8 cellular contexts compared by ENCODE assay signal in genomic region chr14:100072783-100073346, GRCh38. TPM values are rescaled to one million over a fixed set of nuclear protein-coding genes. Genes with fewer than 3 reads are reported as not detected.
DNase-seq lines count a peak whose midpoint lies in the region; ATAC-seq and TF ChIP-seq lines count a peak whose summit lies in the region.

No MANE protein-coding gene starts in this region.

- H3K79me2 ChIP-seq in SK-N-SH (ENCODE audit: insufficient read depth) = no peaks in the 10 kb centered on the region

- no peak for DNase-seq in GM12864 (ENCODE audit: low read depth)
- peak; percentile 80 for DNase-seq in activated CD8-positive, alpha-beta memory T cell treated with anti-CD3 and anti-CD28 coated beads for 24 hours
- peak; percentile 55 to 77 for DNase-seq in left colon
- DNase-seq in DMS153 treated with DMSO at 0.1 percent for 48 hours (lab: John Stamatoyannopoulos, UW; ENCODE audit: unreplicated experiment) = no peak
- DNase-seq in SK-N-SH = no peak
- no peak for DNase-seq in NCI-H2029 treated with DMSO at 0.1 percent for 48 hours (lab: John Stamatoyannopoulos, UW)

- no peak overlapping the region for H3K4me2 ChIP-seq in SK-N-SH

- TF ChIP-seq EP300 in SK-N-SH (IDR thresholded peaks at IDR 0.05; ENCODE audit: borderline replicate concordance in 1 of 2, low read depth in 1 of 2, low read length in 1 of 2) = no peak

- peak; percentile 70 for TF ChIP-seq CTCF in GM12864 (IDR thresholded peaks at IDR 0.05; ENCODE audit: low read depth, low read length, missing control alignments)
- no peak for TF ChIP-seq CTCF in SK-N-SH (IDR thresholded peaks at IDR 0.05)

- 90% methylated on average over 14 of the region's 14 CpGs for WGBS in SK-N-SH (ENCODE audit: low lambda C conversion rate)

- POLR2A ChIA-PET in SK-N-SH (lab: Yijun Ruan, JAX) = no interaction called here

- H3K27ac ChIP-seq in SK-N-SH (ENCODE audit: low read depth in 2 of 2, low read length in 1 of 2) = no peak overlapping the region

- intact Hi-C loops in left colon (cut with DNase I, micrococcal nuclease) = no loop called here

- no peaks in the 10 kb centered on the region for H3K27me3 ChIP-seq in SK-N-SH (ENCODE audit: insufficient read depth)

- H3K4me3 ChIP-seq in GM12864 (ENCODE audit: low read depth, low read length) (peak overlapping the region; percentile 36), SK-N-SH (ENCODE audit: low read depth in 2 of 2, low read length in 1 of 2) (no peak overlapping the region)

- no peaks in the 10 kb centered on the region for H3F3A ChIP-seq in SK-N-SH (replicated peaks; ENCODE audit: insufficient read depth)

- no peaks in the 10 kb centered on the region for H3K9me2 ChIP-seq in SK-N-SH

- TF ChIP-seq RAD21 in SK-N-SH (IDR thresholded peaks at IDR 0.05; ENCODE audit: low read length) = no peak

- CTCF ChIA-PET in SK-N-SH (lab: Yijun Ruan, JAX) = no interaction called here

- H3K9ac ChIP-seq in SK-N-SH = no peak overlapping the region

- no peaks in the 10 kb centered on the region for H4K20me1 ChIP-seq in SK-N-SH (ENCODE audit: insufficient read depth)

- H2AFZ ChIP-seq in SK-N-SH (ENCODE audit: low read depth) = no peak overlapping the region

- no peaks in the 10 kb centered on the region for H3K9me3 ChIP-seq in SK-N-SH

- no peaks in the 10 kb centered on the region for H3K36me3 ChIP-seq in SK-N-SH (replicated peaks in 1 of 2; ENCODE audit: control insufficient read depth in 1 of 2, insufficient read depth in 2 of 2, low read length in 1 of 2)

- peaks cover 0 to 14% of the 10 kb centered on the region in 2 experiments; a peak in 1 of 4 replicates for H3K4me1 ChIP-seq in SK-N-SH (ENCODE audit: control insufficient read depth in 1 of 2, insufficient read depth in 2 of 2, low read depth in 1 of 2, low read length in 1 of 2)

- peak; percentile 26 for ATAC-seq in HG03571 (IDR thresholded peaks at IDR 0.05; ENCODE audit: unreplicated experiment)
- peak; percentile 94 for ATAC-seq in left colon
- no peak for ATAC-seq in GM19455 (IDR thresholded peaks at IDR 0.05; ENCODE audit: unreplicated experiment)

TF ChIP-seq in SK-N-SH, 30 proteins besides CTCF, POLR2A, EP300 and RAD21:
- TF ChIP-seq NRF1 (IDR thresholded peaks at IDR 0.05; ENCODE audit: low read depth, low read length) (no peak), FOXJ3 (CRISPR knock-in tag; IDR thresholded peaks at IDR 0.05) (no peak), PBX3 (IDR thresholded peaks at IDR 0.05) (no peak), REST (IDR thresholded peaks at IDR 0.05; ENCODE audit: low read depth, low read length) (no peak)

RNA-seq across cellular contexts. Expression of gene EVL, which starts 7.6 kb away (rescaled TPM):
- total RNA-seq in left colon = 10 to 100 TPM in 1 of 2 donors, 1 to 10 TPM in 1; 9.7 to 25.0 TPM
- 34.2 and 36.5 TPM in 2 replicates for polyA plus RNA-seq in SK-N-SH (2012; rRNA removed)
- polyA plus RNA-seq in SK-N-SH (2012; cell fraction: cytosol; rRNA removed) = 21.7 and 28.2 TPM in 2 replicates
- 224 and 260 TPM in 2 replicates for polyA plus RNA-seq in SK-N-SH (2012; cell fraction: nucleus; rRNA removed)

Comparison
In these comparisons a context has a peak if more than half of its experiments do, and no peak if none do; other contexts are left out.
1. DNase-seq: peak in activated CD8-positive, alpha-beta memory T cell treated with anti-CD3 and anti-CD28 coated beads for 24 hours (single experiment) and left colon (2 of 2); none in GM12864 (single experiment), DMS153 treated with DMSO at 0.1 percent for 48 hours (single experiment), SK-N-SH (single experiment) and NCI-H2029 treated with DMSO at 0.1 percent for 48 hours (single experiment).